Comparison of ENCODE assay signal across 33 cellular contexts in genomic region chr11:131704682-131705081, GRCh38.
"Had no signal": no experiment of that assay in that cellular context is flagged by ENCODE, and none has a peak within 500 bp of the region (broad histone marks: within the 10 kb centered on the region; RNA-seq: fewer than 3 reads in every experiment).

No MANE protein-coding gene starts in this region.

- DNase-seq: activated effector memory CD4-positive, alpha-beta T cell treated with anti-CD3 and anti-CD28 coated beads, Interleukin-2, amount 50 U/mL, for 16 hours; activated effector memory CD4-positive, alpha-beta T cell treated with Interleukin-2 at 50 U/mL for 16 hours; activated gamma-delta T cell; activated gamma-delta T cell treated with Interleukin-2 at 50 U/mL for 16 hours; activated naive CD4-positive, alpha-beta T cell; activated naive CD4-positive, alpha-beta T cell treated with anti-CD3 and anti-CD28 coated beads for 36 hours; activated naive CD4-positive, alpha-beta T cell treated with anti-CD3 and anti-CD28 coated beads, Interleukin-2, amount 10 ng/mL, durations not matched to agents 7 days and 5 days; activated naive CD4-positive, alpha-beta T cell treated with anti-CD3 and anti-CD28 coated beads, Interleukin-2, amount 50 U/mL, for 16 hours; activated naive CD4-positive, alpha-beta T cell treated with Interleukin-2 at 50 U/mL for 16 hours; activated naive CD8-positive, alpha-beta T cell treated with anti-CD3 and anti-CD28 coated beads for 36 hours; activated naive CD8-positive, alpha-beta T cell treated with anti-CD3 and anti-CD28 coated beads, Interleukin-2, amount 10 ng/mL, durations not matched to agents 7 days and 5 days; activated naive CD8-positive, alpha-beta T cell treated with anti-CD3 and anti-CD28 coated beads, Interleukin-2, amount 50 U/mL, for 24 hours; activated T-cell treated with anti-CD3 and anti-CD28 coated beads, Interleukin-2, amount 50 U/mL, for 24 hours; activated T-cell treated with anti-CD3 and anti-CD28 coated beads, Interleukin-2, amount 50 U/mL, for 4 hours; activated T-cell treated with anti-CD3 and anti-CD28 coated beads, Interleukin-2, amount 50 U/mL, for 48 hours; activated T-cell treated with anti-CD3 and anti-CD28 coated beads, Interleukin-2, amount 50 U/mL, for 72 hours; adrenal gland; amniotic stem cell; amygdala; anterior cingulate cortex; aorta; body of pancreas; brain microvascular endothelial cell; caudate nucleus; central memory CD4-positive, alpha-beta T cell; cerebellar nuclear complex had no signal

- H3K9me3 ChIP-seq: body of pancreas had no signal

- H3K36me3 ChIP-seq: adrenal gland, ascending aorta, brain microvascular endothelial cell, breast epithelium, cardiac muscle cell had no signal

- H3K4me1 ChIP-seq: adrenal gland, ascending aorta, body of pancreas, breast epithelium had no signal

- FAIRE-seq: astrocyte, bronchial epithelial cell had no signal

- H3K27me3 ChIP-seq: adrenal gland, ascending aorta, body of pancreas, brain microvascular endothelial cell, breast epithelium had no signal

- ATAC-seq: activated naive CD4-positive, alpha-beta T cell treated with anti-CD3 and anti-CD28 coated beads, Interleukin-2, amount 50 U/mL, for 72 hours; activated naive CD8-positive, alpha-beta T cell treated with anti-CD3 and anti-CD28 coated beads, Interleukin-2, amount 50 U/mL, for 24 hours; activated T-cell treated with anti-CD3 and anti-CD28 coated beads, Interleukin-2, amount 50 U/mL, for 4 hours; activated T-cell treated with anti-CD3 and anti-CD28 coated beads, Interleukin-2, amount 50 U/mL, for 72 hours; activated T-helper 17 cell treated with anti-CD3 and anti-CD28 coated beads, Interleukin-2, amount 50 U/mL, for 72 hours; body of pancreas had no signal

- H3K4me3 ChIP-seq: adrenal gland, ascending aorta, body of pancreas, breast epithelium, cardiac muscle cell had no signal

- H3K27ac ChIP-seq: adrenal gland, ascending aorta, body of pancreas, brain microvascular endothelial cell, breast epithelium, cardiac muscle cell had no signal
